1 cellular context compared by ENCODE assay signal in genomic region chr15:68674975-68675374, GRCh38.
TF ChIP-seq lines count a peak whose summit lies in the region.

No MANE protein-coding gene starts in this region.

TF ChIP-seq in HEK293T, 16 proteins besides CTCF, POLR2A, EP300 and RAD21 (continued from another document):
- TF ChIP-seq PKNOX1 (IDR thresholded peaks at IDR 0.05) (no peak), HDGF (IDR thresholded peaks at IDR 0.05; ENCODE audit: borderline replicate concordance) (no peak), SUZ12 (IDR thresholded peaks at IDR 0.05) (no peak), ARNT (IDR thresholded peaks at IDR 0.05) (no peak), FOXA1 (IDR thresholded peaks at IDR 0.05) (no peak), FOXK2 (IDR thresholded peaks at IDR 0.05) (no peak)
